Comparison of ENCODE assay signal across 18 cellular contexts in the genomic region with DNA sequence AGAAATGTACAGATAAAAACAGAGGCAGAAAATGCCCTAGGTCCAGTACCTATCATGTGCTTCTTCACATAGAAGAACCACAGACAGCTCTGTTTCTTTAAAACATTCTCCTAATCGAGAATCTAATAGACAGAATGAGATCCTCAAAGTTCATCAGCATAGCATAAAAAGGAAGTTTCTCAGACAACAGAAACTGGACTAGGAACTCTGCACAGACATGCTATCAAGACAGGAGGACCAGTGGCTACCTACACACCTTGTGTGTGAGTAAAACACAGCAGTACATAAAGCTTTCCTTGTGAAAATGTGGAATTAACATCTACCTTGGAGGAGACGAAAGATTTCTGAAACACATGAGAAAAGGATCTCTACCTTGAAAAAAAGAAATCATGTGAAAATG.
"Had no signal": no experiment of that assay in that cellular context is flagged by ENCODE, and none has a peak within 500 bp of the region (broad histone marks: within the 10 kb centered on the region; RNA-seq: fewer than 3 reads in every experiment).

No MANE protein-coding gene starts in this region.

- H3K9me3 Mint-ChIP-seq: activated T-helper 2 cell treated with anti-CD3 and anti-CD28 coated beads, Interferon-gamma antibody, Interleukin-2, Interleukin-4, amounts not matched to agents 10 μg/mL and 5 μg/mL and 100 μg/mL, durations not matched to agents 14 hours and 24 hours and 36 hours; natural killer cell had no signal

- H3K4me3 Mint-ChIP-seq: activated naive CD8-positive, alpha-beta T cell treated with anti-CD3 and anti-CD28 coated beads for 36 hours; natural killer cell had no signal

- H3K36me3 Mint-ChIP-seq: natural killer cell had no signal

- H3K4me1 Mint-ChIP-seq: activated naive CD8-positive, alpha-beta T cell treated with anti-CD3 and anti-CD28 coated beads for 36 hours had no signal

- ATAC-seq: left lung, natural killer cell had no signal

- DNase-seq: activated CD4-positive, alpha-beta T cell treated with anti-CD3 and anti-CD28 coated beads for 1 hour; activated naive CD4-positive, alpha-beta T cell; activated naive CD8-positive, alpha-beta T cell treated with anti-CD3 and anti-CD28 coated beads for 36 hours; activated T-cell treated with anti-CD3 and anti-CD28 coated beads, Interleukin-2, amount 50 U/mL, for 1 hour; central memory CD4-positive, alpha-beta T cell; effector memory CD4-positive, alpha-beta T cell; foreskin melanocyte; hippocampal formation; kidney glomerular epithelial cell; left lung; midbrain; natural killer cell; spleen; stimulated activated CD4-positive, alpha-beta T cell treated with anti-CD3 and anti-CD28 coated beads, Interleukin-4, amount 100 ng/mL, for 1 hour; stimulated activated naive CD4-positive, alpha-beta T cell treated with Interleukin-2 at 50 U/mL for 16 hours; T-helper 9 cell; upper lobe of left lung had no signal

- H3K27ac Mint-ChIP-seq: activated naive CD8-positive, alpha-beta T cell treated with anti-CD3 and anti-CD28 coated beads for 36 hours; activated T-helper 2 cell treated with anti-CD3 and anti-CD28 coated beads, Interferon-gamma antibody, Interleukin-2, Interleukin-4, amounts not matched to agents 10 μg/mL and 5 μg/mL and 100 μg/mL, durations not matched to agents 14 hours and 24 hours and 36 hours; natural killer cell had no signal
